Comparison of ENCODE assay signal across 2 cellular contexts in the genomic region with DNA sequence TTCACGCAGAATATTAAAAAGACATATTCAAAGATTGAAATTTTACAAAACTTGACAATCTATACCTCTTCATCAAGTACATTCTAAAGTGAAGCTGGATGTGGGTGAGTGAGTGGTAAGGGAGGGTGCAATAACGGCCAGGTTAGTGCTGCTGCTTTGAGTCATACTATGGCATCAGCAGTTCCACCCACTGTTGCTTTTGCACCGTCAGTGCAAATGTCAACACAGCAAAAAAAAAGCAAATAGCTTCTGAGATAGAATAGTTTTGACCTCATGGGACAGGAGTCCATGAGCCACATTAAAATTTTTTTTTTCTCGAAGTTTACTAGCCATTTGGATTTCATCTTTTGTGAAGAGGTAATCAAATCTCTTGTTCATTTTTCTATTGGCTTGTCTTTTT.
A peak's percentile ranks its signal among the peaks of the same experiment; 100 is the strongest.
TF ChIP-seq lines count a peak whose summit lies in the region.

No MANE protein-coding gene starts in this region.

TF ChIP-seq in liver, 16 proteins besides CTCF, POLR2A, EP300 and RAD21:
- TF ChIP-seq, protein P1, sequence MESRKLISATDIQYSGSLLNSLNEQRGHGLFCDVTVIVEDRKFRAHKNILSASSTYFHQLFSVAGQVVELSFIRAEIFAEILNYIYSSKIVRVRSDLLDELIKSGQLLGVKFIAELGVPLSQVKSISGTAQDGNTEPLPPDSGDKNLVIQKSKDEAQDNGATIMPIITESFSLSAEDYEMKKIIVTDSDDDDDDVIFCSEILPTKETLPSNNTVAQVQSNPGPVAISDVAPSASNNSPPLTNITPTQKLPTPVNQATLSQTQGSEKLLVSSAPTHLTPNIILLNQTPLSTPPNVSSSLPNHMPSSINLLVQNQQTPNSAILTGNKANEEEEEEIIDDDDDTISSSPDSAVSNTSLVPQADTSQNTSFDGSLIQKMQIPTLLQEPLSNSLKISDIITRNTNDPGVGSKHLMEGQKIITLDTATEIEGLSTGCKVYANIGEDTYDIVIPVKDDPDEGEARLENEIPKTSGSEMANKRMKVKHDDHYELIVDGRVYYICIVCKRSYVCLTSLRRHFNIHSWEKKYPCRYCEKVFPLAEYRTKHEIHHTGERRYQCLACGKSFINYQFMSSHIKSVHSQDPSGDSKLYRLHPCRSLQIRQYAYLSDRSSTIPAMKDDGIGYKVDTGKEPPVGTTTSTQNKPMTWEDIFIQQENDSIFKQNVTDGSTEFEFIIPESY (IDR thresholded peaks at IDR 0.05) = no peak
- TF ChIP-seq, protein P2, sequence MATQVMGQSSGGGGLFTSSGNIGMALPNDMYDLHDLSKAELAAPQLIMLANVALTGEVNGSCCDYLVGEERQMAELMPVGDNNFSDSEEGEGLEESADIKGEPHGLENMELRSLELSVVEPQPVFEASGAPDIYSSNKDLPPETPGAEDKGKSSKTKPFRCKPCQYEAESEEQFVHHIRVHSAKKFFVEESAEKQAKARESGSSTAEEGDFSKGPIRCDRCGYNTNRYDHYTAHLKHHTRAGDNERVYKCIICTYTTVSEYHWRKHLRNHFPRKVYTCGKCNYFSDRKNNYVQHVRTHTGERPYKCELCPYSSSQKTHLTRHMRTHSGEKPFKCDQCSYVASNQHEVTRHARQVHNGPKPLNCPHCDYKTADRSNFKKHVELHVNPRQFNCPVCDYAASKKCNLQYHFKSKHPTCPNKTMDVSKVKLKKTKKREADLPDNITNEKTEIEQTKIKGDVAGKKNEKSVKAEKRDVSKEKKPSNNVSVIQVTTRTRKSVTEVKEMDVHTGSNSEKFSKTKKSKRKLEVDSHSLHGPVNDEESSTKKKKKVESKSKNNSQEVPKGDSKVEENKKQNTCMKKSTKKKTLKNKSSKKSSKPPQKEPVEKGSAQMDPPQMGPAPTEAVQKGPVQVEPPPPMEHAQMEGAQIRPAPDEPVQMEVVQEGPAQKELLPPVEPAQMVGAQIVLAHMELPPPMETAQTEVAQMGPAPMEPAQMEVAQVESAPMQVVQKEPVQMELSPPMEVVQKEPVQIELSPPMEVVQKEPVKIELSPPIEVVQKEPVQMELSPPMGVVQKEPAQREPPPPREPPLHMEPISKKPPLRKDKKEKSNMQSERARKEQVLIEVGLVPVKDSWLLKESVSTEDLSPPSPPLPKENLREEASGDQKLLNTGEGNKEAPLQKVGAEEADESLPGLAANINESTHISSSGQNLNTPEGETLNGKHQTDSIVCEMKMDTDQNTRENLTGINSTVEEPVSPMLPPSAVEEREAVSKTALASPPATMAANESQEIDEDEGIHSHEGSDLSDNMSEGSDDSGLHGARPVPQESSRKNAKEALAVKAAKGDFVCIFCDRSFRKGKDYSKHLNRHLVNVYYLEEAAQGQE (IDR thresholded peaks at IDR 0.05) = peak; percentile 78
- peak; percentile 58 for TF ChIP-seq HNF4G (IDR thresholded peaks at IDR 0.05)
- no peak for TF ChIP-seq TAF1 (conservative IDR thresholded peaks at IDR 0.05)
- TF ChIP-seq JUND (IDR thresholded peaks at IDR 0.05) = peak; percentile 48 to 90
- TF ChIP-seq EGR1 (IDR thresholded peaks at IDR 0.05; ENCODE audit: low read depth in 2 of 2) = peak in 1 of 2 donors; percentile 52
- TF ChIP-seq, protein P3, sequence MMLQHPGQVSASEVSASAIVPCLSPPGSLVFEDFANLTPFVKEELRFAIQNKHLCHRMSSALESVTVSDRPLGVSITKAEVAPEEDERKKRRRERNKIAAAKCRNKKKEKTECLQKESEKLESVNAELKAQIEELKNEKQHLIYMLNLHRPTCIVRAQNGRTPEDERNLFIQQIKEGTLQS (IDR thresholded peaks at IDR 0.05) = peak; percentile 80
- peak; percentile 91 to 93 for TF ChIP-seq HNF4A (conservative IDR thresholded peaks at IDR 0.05)
- peak; percentile 95 for TF ChIP-seq FOXA2 (IDR thresholded peaks at IDR 0.05)
- TF ChIP-seq, protein P4, sequence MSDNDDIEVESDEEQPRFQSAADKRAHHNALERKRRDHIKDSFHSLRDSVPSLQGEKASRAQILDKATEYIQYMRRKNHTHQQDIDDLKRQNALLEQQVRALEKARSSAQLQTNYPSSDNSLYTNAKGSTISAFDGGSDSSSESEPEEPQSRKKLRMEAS (IDR thresholded peaks at IDR 0.05) = peak; percentile 46
- peak; percentile 85 for TF ChIP-seq YY1 (IDR thresholded peaks at IDR 0.05)
- no peak for TF ChIP-seq GABPA (IDR thresholded peaks at IDR 0.05 in 1 of 2, conservative IDR thresholded peaks at IDR 0.05 in 1 of 2)
- TF ChIP-seq FOXA1 (IDR thresholded peaks at IDR 0.05) = peak; percentile 95
- TF ChIP-seq SP1 (IDR thresholded peaks at IDR 0.05) = peak; percentile 76
- TF ChIP-seq NR2F2 (IDR thresholded peaks at IDR 0.05) = no peak
- peak; percentile 44 to 75 for TF ChIP-seq RXRA (IDR thresholded peaks at IDR 0.05)

TF ChIP-seq in SK-N-SH treated with all-trans-retinoic acid at 6 μM for 48 hours, 23 proteins besides CTCF, POLR2A, EP300 and RAD21 (continued from another document):
- TF ChIP-seq, protein P5, sequence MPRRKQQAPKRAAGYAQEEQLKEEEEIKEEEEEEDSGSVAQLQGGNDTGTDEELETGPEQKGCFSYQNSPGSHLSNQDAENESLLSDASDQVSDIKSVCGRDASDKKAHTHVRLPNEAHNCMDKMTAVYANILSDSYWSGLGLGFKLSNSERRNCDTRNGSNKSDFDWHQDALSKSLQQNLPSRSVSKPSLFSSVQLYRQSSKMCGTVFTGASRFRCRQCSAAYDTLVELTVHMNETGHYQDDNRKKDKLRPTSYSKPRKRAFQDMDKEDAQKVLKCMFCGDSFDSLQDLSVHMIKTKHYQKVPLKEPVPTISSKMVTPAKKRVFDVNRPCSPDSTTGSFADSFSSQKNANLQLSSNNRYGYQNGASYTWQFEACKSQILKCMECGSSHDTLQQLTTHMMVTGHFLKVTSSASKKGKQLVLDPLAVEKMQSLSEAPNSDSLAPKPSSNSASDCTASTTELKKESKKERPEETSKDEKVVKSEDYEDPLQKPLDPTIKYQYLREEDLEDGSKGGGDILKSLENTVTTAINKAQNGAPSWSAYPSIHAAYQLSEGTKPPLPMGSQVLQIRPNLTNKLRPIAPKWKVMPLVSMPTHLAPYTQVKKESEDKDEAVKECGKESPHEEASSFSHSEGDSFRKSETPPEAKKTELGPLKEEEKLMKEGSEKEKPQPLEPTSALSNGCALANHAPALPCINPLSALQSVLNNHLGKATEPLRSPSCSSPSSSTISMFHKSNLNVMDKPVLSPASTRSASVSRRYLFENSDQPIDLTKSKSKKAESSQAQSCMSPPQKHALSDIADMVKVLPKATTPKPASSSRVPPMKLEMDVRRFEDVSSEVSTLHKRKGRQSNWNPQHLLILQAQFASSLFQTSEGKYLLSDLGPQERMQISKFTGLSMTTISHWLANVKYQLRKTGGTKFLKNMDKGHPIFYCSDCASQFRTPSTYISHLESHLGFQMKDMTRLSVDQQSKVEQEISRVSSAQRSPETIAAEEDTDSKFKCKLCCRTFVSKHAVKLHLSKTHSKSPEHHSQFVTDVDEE (CRISPR knock-in tag; IDR thresholded peaks at IDR 0.05) = no peak
- TF ChIP-seq TOX (CRISPR knock-in tag; IDR thresholded peaks at IDR 0.05; ENCODE audit: borderline replicate concordance) = no peak
- no peak for TF ChIP-seq ZNF70 (CRISPR knock-in tag; IDR thresholded peaks at IDR 0.05)
- no peak for TF ChIP-seq ARNTL (CRISPR knock-in tag; IDR thresholded peaks at IDR 0.05; ENCODE audit: borderline replicate concordance, low read depth)
- TF ChIP-seq, protein P6, sequence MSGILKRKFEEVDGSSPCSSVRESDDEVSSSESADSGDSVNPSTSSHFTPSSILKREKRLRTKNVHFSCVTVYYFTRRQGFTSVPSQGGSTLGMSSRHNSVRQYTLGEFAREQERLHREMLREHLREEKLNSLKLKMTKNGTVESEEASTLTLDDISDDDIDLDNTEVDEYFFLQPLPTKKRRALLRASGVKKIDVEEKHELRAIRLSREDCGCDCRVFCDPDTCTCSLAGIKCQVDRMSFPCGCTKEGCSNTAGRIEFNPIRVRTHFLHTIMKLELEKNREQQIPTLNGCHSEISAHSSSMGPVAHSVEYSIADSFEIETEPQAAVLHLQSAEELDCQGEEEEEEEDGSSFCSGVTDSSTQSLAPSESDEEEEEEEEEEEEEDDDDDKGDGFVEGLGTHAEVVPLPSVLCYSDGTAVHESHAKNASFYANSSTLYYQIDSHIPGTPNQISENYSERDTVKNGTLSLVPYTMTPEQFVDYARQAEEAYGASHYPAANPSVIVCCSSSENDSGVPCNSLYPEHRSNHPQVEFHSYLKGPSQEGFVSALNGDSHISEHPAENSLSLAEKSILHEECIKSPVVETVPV (CRISPR knock-in tag; IDR thresholded peaks at IDR 0.05) = no peak
- no peak for TF ChIP-seq CSDC2 (CRISPR knock-in tag; IDR thresholded peaks at IDR 0.05)
- TF ChIP-seq BACH2 (CRISPR knock-in tag; IDR thresholded peaks at IDR 0.05; ENCODE audit: borderline replicate concordance) = no peak
- TF ChIP-seq, protein P7, sequence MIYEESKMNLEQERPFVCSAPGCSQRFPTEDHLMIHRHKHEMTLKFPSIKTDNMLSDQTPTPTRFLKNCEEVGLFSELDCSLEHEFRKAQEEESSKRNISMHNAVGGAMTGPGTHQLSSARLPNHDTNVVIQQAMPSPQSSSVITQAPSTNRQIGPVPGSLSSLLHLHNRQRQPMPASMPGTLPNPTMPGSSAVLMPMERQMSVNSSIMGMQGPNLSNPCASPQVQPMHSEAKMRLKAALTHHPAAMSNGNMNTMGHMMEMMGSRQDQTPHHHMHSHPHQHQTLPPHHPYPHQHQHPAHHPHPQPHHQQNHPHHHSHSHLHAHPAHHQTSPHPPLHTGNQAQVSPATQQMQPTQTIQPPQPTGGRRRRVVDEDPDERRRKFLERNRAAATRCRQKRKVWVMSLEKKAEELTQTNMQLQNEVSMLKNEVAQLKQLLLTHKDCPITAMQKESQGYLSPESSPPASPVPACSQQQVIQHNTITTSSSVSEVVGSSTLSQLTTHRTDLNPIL (CRISPR knock-in tag; IDR thresholded peaks at IDR 0.05; ENCODE audit: low read depth) = no peak
- TF ChIP-seq ZNF565 (CRISPR knock-in tag; conservative IDR thresholded peaks at IDR 0.05; ENCODE audit: low read depth) = no peak
- TF ChIP-seq ZFP30 (CRISPR knock-in tag; IDR thresholded peaks at IDR 0.05) = no peak
- no peak for TF ChIP-seq ZNF8 (CRISPR knock-in tag; IDR thresholded peaks at IDR 0.05)
- TF ChIP-seq PPARA (CRISPR knock-in tag; IDR thresholded peaks at IDR 0.05; ENCODE audit: borderline replicate concordance) = no peak
- no peak for TF ChIP-seq RARB (CRISPR knock-in tag; IDR thresholded peaks at IDR 0.05)
TF ChIP-seq in SK-N-SH treated with all-trans-retinoic acid at 6 μM for 48 hours: peak in this region for 0.
